Comparison of ENCODE assay signal across 8 cellular contexts in genomic region chr14:24141030-24141880, GRCh38. TPM values are rescaled to one million over a fixed set of nuclear protein-coding genes. Genes with fewer than 3 reads are reported as not detected.
DNase-seq lines count a peak whose midpoint lies in the region; ATAC-seq and TF ChIP-seq lines count a peak whose summit lies in the region.

A gene with protein sequence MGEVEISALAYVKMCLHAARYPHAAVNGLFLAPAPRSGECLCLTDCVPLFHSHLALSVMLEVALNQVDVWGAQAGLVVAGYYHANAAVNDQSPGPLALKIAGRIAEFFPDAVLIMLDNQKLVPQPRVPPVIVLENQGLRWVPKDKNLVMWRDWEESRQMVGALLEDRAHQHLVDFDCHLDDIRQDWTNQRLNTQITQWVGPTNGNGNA (minus strand): TSS chr14:24141591. CDS start chr14:24141304, 287 bp downstream.

- peaks cover 42% of the 10 kb centered on the region for H3K36me3 Mint-ChIP-seq in HFFc6 (ENCODE audit: low read depth)
- H3K36me3 Mint-ChIP-seq in activated naive CD4-positive, alpha-beta T cell treated with anti-CD3 and anti-CD28 coated beads, Interleukin-2, amount 10 ng/mL, durations not matched to agents 7 days and 5 days, result peaks cover 68% of the 10 kb centered on the region

- peak within 1 kb of the TSS; percentile 87 for H3K27ac Mint-ChIP-seq in HFFc6
- peak within 1 kb of the TSS; percentile 80 for H3K27ac Mint-ChIP-seq in activated naive CD4-positive, alpha-beta T cell treated with anti-CD3 and anti-CD28 coated beads, Interleukin-2, amount 10 ng/mL, durations not matched to agents 7 days and 5 days

- no CpG with 5 or more reads among the region's 68 CpGs for WGBS in gastroesophageal sphincter (ENCODE audit: low coverage in 1 of 2), 2 donors

- DNase-seq in HFFc6 (peak; percentile 99), NB4 (ENCODE audit: low read depth) (peak; percentile 99), SK-N-MC (ENCODE audit: low read depth, low spot score) (peak; percentile 97), superior temporal gyrus (ENCODE audit: extremely low spot score) (peak; percentile 100)
- peak; percentile 100 for DNase-seq in activated naive CD4-positive, alpha-beta T cell treated with anti-CD3 and anti-CD28 coated beads, Interleukin-2, amount 10 ng/mL, durations not matched to agents 7 days and 5 days

- TF ChIP-seq POLR2A in NB4 (IDR thresholded peaks at IDR 0.05; ENCODE audit: extremely low read depth, insufficient read length) (peak; percentile 74), gastroesophageal sphincter (IDR thresholded peaks at IDR 0.05) (peak; percentile 68 to 78)

- peak within 1 kb of the TSS; percentile 95 for H3K4me3 Mint-ChIP-seq in HFFc6
- H3K4me3 Mint-ChIP-seq in activated naive CD4-positive, alpha-beta T cell treated with anti-CD3 and anti-CD28 coated beads, Interleukin-2, amount 10 ng/mL, durations not matched to agents 7 days and 5 days, result peak within 1 kb of the TSS; percentile 95

- CTCF ChIA-PET in activated naive CD4-positive, alpha-beta T cell treated with anti-CD3 and anti-CD28 coated beads, Interleukin-2, amount 10 ng/mL, durations not matched to agents 7 days and 5 days (lab: Charles Lee), result interaction anchor here (0.7 to 1.7 kb wide), 4 partner anchors 19 to 83 kb away, joined by 3 to 10 read pairs (median 4); partner anchors contain the start of genes IRF9 and PCK2

- TF ChIP-seq CTCF in HFFc6 (IDR thresholded peaks at IDR 0.05), result peak; percentile 67
- TF ChIP-seq CTCF in NB4 (IDR thresholded peaks at IDR 0.05; ENCODE audit: low read depth, low read length), result no peak
- peak in 3 of 4 experiments; percentile 65 to 83 (median 73) for TF ChIP-seq CTCF in gastroesophageal sphincter (IDR thresholded peaks at IDR 0.05)
- peak; percentile 93 for TF ChIP-seq CTCF in neutrophil (IDR thresholded peaks at IDR 0.05)

- H3K9me3 Mint-ChIP-seq in HFFc6, result no peaks in the 10 kb centered on the region
- no peaks in the 10 kb centered on the region for H3K9me3 Mint-ChIP-seq in activated naive CD4-positive, alpha-beta T cell treated with anti-CD3 and anti-CD28 coated beads, Interleukin-2, amount 10 ng/mL, durations not matched to agents 7 days and 5 days

- H3K27me3 ChIP-seq in gastroesophageal sphincter (no peaks in the 10 kb centered on the region), neutrophil (no peaks in the 10 kb centered on the region)

- TF ChIP-seq EP300 in gastroesophageal sphincter (IDR thresholded peaks at IDR 0.05), result no peak

- peaks cover 0 to 86% (median 39%) of the 10 kb centered on the region in 3 donors for H3K4me1 ChIP-seq in gastroesophageal sphincter
- peaks cover 50 to 55% of the 10 kb centered on the region in 2 experiments for H3K4me1 ChIP-seq in neutrophil (ENCODE audit: control insufficient read depth in 1 of 2, insufficient read depth in 1 of 2, low read depth in 1 of 2, low read length in 1 of 2)

- peak; percentile 97 for ATAC-seq in gastroesophageal sphincter

- peaks cover 10% of the 10 kb centered on the region for H3K27me3 Mint-ChIP-seq in HFFc6 (ENCODE audit: insufficient read depth)
- H3K27me3 Mint-ChIP-seq in activated naive CD4-positive, alpha-beta T cell treated with anti-CD3 and anti-CD28 coated beads, Interleukin-2, amount 10 ng/mL, durations not matched to agents 7 days and 5 days, result no peaks in the 10 kb centered on the region

- peak within 1 kb of the TSS; percentile 81 for H3K9ac ChIP-seq in SK-N-MC (ENCODE audit: insufficient read length)

- H3K27ac ChIP-seq in SK-N-MC (peak within 1 kb of the TSS; percentile 77), gastroesophageal sphincter (peak within 1 kb of the TSS; percentile 72 to 94 (median 94)), neutrophil (peak within 1 kb of the TSS; percentile 86)

- H3K4me3 ChIP-seq in GM08714 (ENCODE audit: low read length) (peak within 1 kb of the TSS; percentile 93), NB4 (ENCODE audit: low read depth, low read length) (peak within 1 kb of the TSS; percentile 86), SK-N-MC (peak within 1 kb of the TSS; percentile 86), gastroesophageal sphincter (peak within 1 kb of the TSS; percentile 41 to 89), neutrophil (ENCODE audit: low read depth in 1 of 2, low read length in 1 of 2) (peak within 1 kb of the TSS; percentile 66 to 83)

- H3K36me3 ChIP-seq in SK-N-MC (ENCODE audit: insufficient read depth, low read length), result peaks cover 19% of the 10 kb centered on the region
- H3K36me3 ChIP-seq in gastroesophageal sphincter, result peaks cover 0 to 28% of the 10 kb centered on the region in 2 donors
- peaks cover 27% of the 10 kb centered on the region for H3K36me3 ChIP-seq in neutrophil

- H3K9me3 ChIP-seq in SK-N-MC (ENCODE audit: low read depth, low read length) (no peaks in the 10 kb centered on the region), gastroesophageal sphincter (no peaks in the 10 kb centered on the region), neutrophil (no peaks in the 10 kb centered on the region)

- peaks cover 75% of the 10 kb centered on the region for H3K4me1 Mint-ChIP-seq in HFFc6 (ENCODE audit: low read depth)
- H3K4me1 Mint-ChIP-seq in activated naive CD4-positive, alpha-beta T cell treated with anti-CD3 and anti-CD28 coated beads, Interleukin-2, amount 10 ng/mL, durations not matched to agents 7 days and 5 days, result peaks cover 74% of the 10 kb centered on the region

RNA-seq across cellular contexts. Expression of the gene that starts here (rescaled TPM):
- 10 to 100 TPM; 13.2 to 17.0 (median 15.3) TPM for total RNA-seq in HFFc6 (2021; fragmentation: NEBNext Ultra II Directional; extraction: Animal tissue kit (Norgen Biotek cat#: 25700))
- 10 to 100 TPM in 2 of 4 donors, 1 to 10 TPM in 2; 6.4 to 15.4 (median 10.4) TPM for total RNA-seq in gastroesophageal sphincter

Comparison
In these comparisons a context has a peak if more than half of its experiments do, and no peak if none do; other contexts are left out.
1. Peak in every context shown above with its lines: DNase-seq, ATAC-seq, H3K4me3 ChIP-seq and H3K27ac ChIP-seq.